ENCODE assay signal across 10 cellular contexts in genomic region chr14:73492661-73493060, GRCh38. TPM values are rescaled to one million over a fixed set of nuclear protein-coding genes. Genes with fewer than 3 reads are reported as not detected.
A peak's percentile ranks its signal among the peaks of the same experiment; 100 is the strongest.
DNase-seq lines count a peak whose midpoint lies in the region; ATAC-seq and TF ChIP-seq lines count a peak whose summit lies in the region.
"Had no signal": no experiment of that assay in that cellular context is flagged by ENCODE, and none has a peak within 500 bp of the region (broad histone marks: within the 10 kb centered on the region; RNA-seq: fewer than 3 reads in every experiment).

No MANE protein-coding gene starts in this region.

- CTCF ChIA-PET in activated naive CD4-positive, alpha-beta T cell treated with anti-CD3 and anti-CD28 coated beads for 36 hours (lab: Charles Lee) = interaction anchor here (0.6 kb wide), 1 partner anchor 77 kb away, joined by 3 read pairs; no protein-coding TSS in a partner anchor

- H4K20me1 ChIP-seq in fibroblast of lung (ENCODE audit: control insufficient read depth, extremely low read depth, insufficient read depth, low read length) = no peaks in the 10 kb centered on the region

- no peaks in the 10 kb centered on the region for H3K27me3 Mint-ChIP-seq in activated naive CD4-positive, alpha-beta T cell treated with anti-CD3 and anti-CD28 coated beads for 36 hours (ENCODE audit: low read depth)
- no peaks in the 10 kb centered on the region for H3K27me3 Mint-ChIP-seq in stimulated activated memory B cell treated with anti-CD40 and anti-IgM and Interleukin-4, amounts not matched to agents 10 μg/mL and 1 μg/mL and 100 μg/mL, for 72 hours

- H3K9ac ChIP-seq in SK-N-MC (ENCODE audit: insufficient read length) (peak overlapping the region; percentile 5), fibroblast of lung (ENCODE audit: insufficient read depth, low read length) (no peak overlapping the region)

- no peak overlapping the region for H3K27ac Mint-ChIP-seq in activated naive CD4-positive, alpha-beta T cell treated with anti-CD3 and anti-CD28 coated beads for 36 hours
- H3K27ac Mint-ChIP-seq in stimulated activated memory B cell treated with anti-CD40 and anti-IgM and Interleukin-4, amounts not matched to agents 10 μg/mL and 1 μg/mL and 100 μg/mL, for 72 hours = no peak overlapping the region

- H2AFZ ChIP-seq in fibroblast of lung (ENCODE audit: low read length) = no peak overlapping the region

- H3K27ac ChIP-seq in SK-N-MC (no peak overlapping the region), fibroblast of lung (ENCODE audit: insufficient read depth, low read length) (no peak overlapping the region)

- intact Hi-C loops in activated naive CD4-positive, alpha-beta T cell treated with anti-CD3 and anti-CD28 coated beads for 36 hours (cut with micrococcal nuclease) = loop anchor here (5.0 kb wide), 2 partner anchors 140 to 565 kb away; partner anchors contain the start of gene DCAF4

- TF ChIP-seq CTCF in fibroblast of lung (conservative IDR thresholded peaks at IDR 0.05 in 1 of 2, IDR thresholded peaks at IDR 0.05 in 1 of 2; ENCODE audit: low read depth in 1 of 2, low read length in 2 of 2) = no peak

- H3K4me3 Mint-ChIP-seq in activated naive CD4-positive, alpha-beta T cell treated with anti-CD3 and anti-CD28 coated beads for 36 hours = peak overlapping the region; percentile 78
- peak overlapping the region; percentile 83 for H3K4me3 Mint-ChIP-seq in stimulated activated memory B cell treated with anti-CD40 and anti-IgM and Interleukin-4, amounts not matched to agents 10 μg/mL and 1 μg/mL and 100 μg/mL, for 72 hours

- peaks cover 4% of the 10 kb centered on the region for H3K4me1 ChIP-seq in fibroblast of lung (ENCODE audit: control insufficient read depth, extremely low read depth, insufficient read depth, low read length)

- H3K4me1 Mint-ChIP-seq in activated naive CD4-positive, alpha-beta T cell treated with anti-CD3 and anti-CD28 coated beads for 36 hours (ENCODE audit: low read depth) = peaks cover 44% of the 10 kb centered on the region
- peaks cover 46% of the 10 kb centered on the region for H3K4me1 Mint-ChIP-seq in stimulated activated memory B cell treated with anti-CD40 and anti-IgM and Interleukin-4, amounts not matched to agents 10 μg/mL and 1 μg/mL and 100 μg/mL, for 72 hours

- peaks cover 11% of the 10 kb centered on the region for H3K79me2 ChIP-seq in fibroblast of lung (ENCODE audit: control insufficient read depth, insufficient read depth, low read length)

- no peak for ATAC-seq in stimulated activated memory B cell treated with anti-CD40 and anti-IgM and Interleukin-4, amounts not matched to agents 10 μg/mL and 1 μg/mL and 100 μg/mL, for 72 hours
- ATAC-seq in GM21737 (IDR thresholded peaks at IDR 0.05; ENCODE audit: unreplicated experiment) = no peak
- ATAC-seq: mucosa of descending colon had no signal

- H3K36me3 ChIP-seq in SK-N-MC (ENCODE audit: insufficient read depth, low read length) (peaks cover 16% of the 10 kb centered on the region), fibroblast of lung (ENCODE audit: control insufficient read depth, insufficient read depth, low read length) (no peaks in the 10 kb centered on the region)

- H3K27me3 ChIP-seq in fibroblast of lung (ENCODE audit: control insufficient read depth, insufficient read depth, low read length) = no peaks in the 10 kb centered on the region

- H3K9me3 ChIP-seq in SK-N-MC (ENCODE audit: low read depth, low read length) (no peaks in the 10 kb centered on the region), fibroblast of lung (ENCODE audit: control insufficient read depth, insufficient read depth, low read depth, low read length) (no peaks in the 10 kb centered on the region)
- H3K9me3 ChIP-seq: mucosa of descending colon had no signal

- H3K4me2 ChIP-seq in fibroblast of lung (ENCODE audit: extremely low read depth, insufficient read depth, low read length) = peak overlapping the region; percentile 81

- DNase-seq in activated naive CD4-positive, alpha-beta T cell treated with anti-CD3 and anti-CD28 coated beads for 36 hours = no peak
- no peak for DNase-seq in activated naive CD4-positive, alpha-beta T cell treated with Interleukin-2 at 50 U/mL for 16 hours
- DNase-seq in SK-N-MC (ENCODE audit: low read depth, low spot score) = no peak
- DNase-seq in fibroblast of lung (ENCODE audit: low read depth in 2 of 2) = no peak
- no peak for DNase-seq in DMS79 (lab: John Stamatoyannopoulos, UW)
- no peak for DNase-seq in cerebellar nuclear complex (lab: John Stamatoyannopoulos, UW)
- DNase-seq: activated effector memory CD4-positive, alpha-beta T cell treated with Interleukin-2 at 50 U/mL for 16 hours; mucosa of descending colon had no signal

- peaks cover 6% of the 10 kb centered on the region for H3K9me3 Mint-ChIP-seq in activated naive CD4-positive, alpha-beta T cell treated with anti-CD3 and anti-CD28 coated beads for 36 hours
- no peaks in the 10 kb centered on the region for H3K9me3 Mint-ChIP-seq in stimulated activated memory B cell treated with anti-CD40 and anti-IgM and Interleukin-4, amounts not matched to agents 10 μg/mL and 1 μg/mL and 100 μg/mL, for 72 hours

- H3K36me3 Mint-ChIP-seq in activated naive CD4-positive, alpha-beta T cell treated with anti-CD3 and anti-CD28 coated beads for 36 hours (ENCODE audit: low read depth) = peaks cover 41% of the 10 kb centered on the region
- peaks cover 35% of the 10 kb centered on the region for H3K36me3 Mint-ChIP-seq in stimulated activated memory B cell treated with anti-CD40 and anti-IgM and Interleukin-4, amounts not matched to agents 10 μg/mL and 1 μg/mL and 100 μg/mL, for 72 hours

- H3K4me3 ChIP-seq in SK-N-MC (peak overlapping the region; percentile 99), fibroblast of lung (replicated peaks in 1 of 4; ENCODE audit: control extremely low read depth in 1 of 4, insufficient read depth in 1 of 4, low read depth in 3 of 4, low read length in 4 of 4) (peak overlapping the region in 2 of 4 experiments; percentile 39 to 75)
- H3K4me3 ChIP-seq: mucosa of descending colon had no signal

RNA-seq across cellular contexts. Expression of gene RIOX1, which starts 1.9 kb away (rescaled TPM):
- total RNA-seq in activated naive CD4-positive, alpha-beta T cell treated with anti-CD3 and anti-CD28 coated beads for 36 hours = 1 to 10 TPM; 8.1 to 8.9 TPM
- 12.4 and 15.2 TPM in 2 replicates for total RNA-seq in fibroblast of lung
- polyA plus RNA-seq in fibroblast of lung = 5.6 and 8.2 TPM in 2 replicates
- 6.9 and 11.1 TPM in 2 replicates for polyA plus RNA-seq in fibroblast of lung (2012)
- polyA minus RNA-seq in fibroblast of lung (ENCODE audit: low replicate concordance) = 6.6 and 9.4 TPM in 2 replicates

RNA-seq across cellular contexts. Expression of gene NUMB, which starts 34.3 kb away (rescaled TPM):
- total RNA-seq in activated naive CD4-positive, alpha-beta T cell treated with anti-CD3 and anti-CD28 coated beads for 36 hours = 10 to 100 TPM; 24.2 to 26.4 TPM
- total RNA-seq in fibroblast of lung = 21.3 and 36.0 TPM in 2 replicates
- polyA plus RNA-seq in fibroblast of lung = 107 and 151 TPM in 2 replicates
- 42.1 and 67.8 TPM in 2 replicates for polyA plus RNA-seq in fibroblast of lung (2012)
- 210 and 265 TPM in 2 replicates for polyA minus RNA-seq in fibroblast of lung (ENCODE audit: low replicate concordance)

RNA-seq across cellular contexts. Expression of gene ACOT1, which starts 44.3 kb away (rescaled TPM):
- under 1 TPM; 0.72 to 0.79 TPM for total RNA-seq in activated naive CD4-positive, alpha-beta T cell treated with anti-CD3 and anti-CD28 coated beads for 36 hours
- total RNA-seq in fibroblast of lung = 2.3 and 5.4 TPM in 2 replicates
- 7.6 and 16.6 TPM in 2 replicates for polyA plus RNA-seq in fibroblast of lung
- polyA plus RNA-seq in fibroblast of lung (2012) = 6.1 and 14.0 TPM in 2 replicates
- 1.7 and 21.8 TPM in 2 replicates for polyA minus RNA-seq in fibroblast of lung (ENCODE audit: low replicate concordance)
